ENCODE assay signal across 23 cellular contexts in the genomic region with DNA sequence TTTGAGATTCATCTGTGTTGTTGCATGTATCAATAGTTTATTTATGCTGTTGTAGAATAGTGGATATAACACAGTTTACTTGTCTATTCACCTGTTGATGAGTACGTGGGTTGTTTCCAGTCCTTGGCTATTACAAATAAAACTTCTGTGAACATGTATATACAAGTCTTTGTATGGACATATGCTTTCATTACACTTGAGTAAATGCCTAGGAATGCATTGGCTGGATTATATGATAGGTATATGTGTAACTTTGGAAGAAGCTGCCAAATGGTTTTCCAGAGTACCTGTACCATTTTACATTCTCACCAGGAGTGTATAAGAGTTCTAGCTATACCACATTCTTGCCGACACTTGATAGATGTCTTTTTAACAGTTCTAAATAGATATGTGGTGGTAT. TPM values are rescaled to one million over a fixed set of nuclear protein-coding genes. Genes with fewer than 3 reads are reported as not detected.
A peak's percentile ranks its signal among the peaks of the same experiment; 100 is the strongest.
DNase-seq lines count a peak whose midpoint lies in the region; ATAC-seq and TF ChIP-seq lines count a peak whose summit lies in the region.
"Had no signal": no experiment of that assay in that cellular context is flagged by ENCODE, and none has a peak within 500 bp of the region (broad histone marks: within the 10 kb centered on the region; RNA-seq: fewer than 3 reads in every experiment).

No MANE protein-coding gene starts in this region.

- H3K4me3 ChIP-seq in mammary epithelial cell (replicated peaks in 1 of 3; ENCODE audit: insufficient read depth in 1 of 3, low read depth in 2 of 3, low read length in 3 of 3) (no peak overlapping the region), right cardiac atrium (ENCODE audit: low read length) (no peak overlapping the region)
- H3K4me3 ChIP-seq: GM23338, K562 had no signal

- H3K36me3 ChIP-seq in mammary epithelial cell (ENCODE audit: insufficient read depth, low read length): no peaks in the 10 kb centered on the region
- H3K36me3 ChIP-seq: BE2C had no signal

- dilution Hi-C loops in mammary epithelial cell (cut with HindIII; ENCODE audit: low sequenced_read_pairs): no loop called here

- H3K4me3 Mint-ChIP-seq in natural killer cell (no peak overlapping the region), memory B cell (no peak overlapping the region)
- H3K4me3 Mint-ChIP-seq in natural killer cell treated with Interleukin-12 subunit alpha and Interleukin-12 subunit beta and Interleukin-15 and Interleukin-18, amount 100 ng/mL, for 72 hours: no peak overlapping the region
- H3K4me3 Mint-ChIP-seq: CD4-positive, alpha-beta T cell; GM23338 had no signal

- H3K4me1 ChIP-seq in mammary epithelial cell (ENCODE audit: insufficient read depth, low read length) (peaks cover 26% of the 10 kb centered on the region), right cardiac atrium (ENCODE audit: control insufficient read depth, insufficient read depth, low read length) (peaks cover 3% of the 10 kb centered on the region)
- H3K4me1 ChIP-seq: Caco-2 had no signal

- H4K20me1 ChIP-seq in mammary epithelial cell (ENCODE audit: insufficient read depth, low read length): no peaks in the 10 kb centered on the region

- BruUV-seq in mammary epithelial cell (replicated peaks; lab: Mats Ljungman, UMichigan): no TSS peak

- peak overlapping the region; percentile 35 to 65 for H3K27ac Mint-ChIP-seq in natural killer cell
- no peak overlapping the region for H3K27ac Mint-ChIP-seq in natural killer cell treated with Interleukin-12 subunit alpha and Interleukin-12 subunit beta and Interleukin-15 and Interleukin-18, amount 100 ng/mL, for 72 hours
- peak overlapping the region; percentile 88 for H3K27ac Mint-ChIP-seq in memory B cell
- H3K27ac Mint-ChIP-seq: CD4-positive, alpha-beta T cell; GM23338 had no signal

- CTCF ChIA-PET in mammary epithelial cell (lab: Charles Lee; ENCODE audit: low non-redundant PET): no interaction called here

- WGBS in mammary epithelial cell (ENCODE audit: low coverage, missing lambda C conversion rate): 21% methylated on average over 2 of the region's 2 CpGs
- 90% methylated on average over 2 of the region's 2 CpGs for WGBS in right cardiac atrium

- TF ChIP-seq CTCF in natural killer cell (IDR thresholded peaks at IDR 0.05) (no peak), mammary epithelial cell (conservative IDR thresholded peaks at IDR 0.05 in 1 of 2, IDR thresholded peaks at IDR 0.05 in 1 of 2; ENCODE audit: extremely low read depth in 1 of 2, insufficient read depth in 1 of 2, low read depth in 1 of 2, low read length in 2 of 2) (no peak)

- no peaks in the 10 kb centered on the region for H3K36me3 Mint-ChIP-seq in natural killer cell
- H3K36me3 Mint-ChIP-seq in natural killer cell treated with Interleukin-12 subunit alpha and Interleukin-12 subunit beta and Interleukin-15 and Interleukin-18, amount 100 ng/mL, for 72 hours: no peaks in the 10 kb centered on the region
- H3K36me3 Mint-ChIP-seq in memory B cell: no peaks in the 10 kb centered on the region

- in situ Hi-C loops in mammary epithelial cell (cut with MboI; ENCODE audit: low sequenced_read_pairs in 2 of 2): no loop called here

- DNase-seq in natural killer cell: no peak
- DNase-seq in natural killer cell treated with Interleukin-12 subunit alpha and Interleukin-12 subunit beta and Interleukin-15 and Interleukin-18, amount 100 ng/mL, for 72 hours (ENCODE audit: low spot score): no peak
- peak; percentile 89 for DNase-seq in mammary epithelial cell
- no peak for DNase-seq in memory B cell (ENCODE audit: low spot score in 2 of 2)
- DNase-seq in ureter (ENCODE audit: low spot score): no peak
- DNase-seq in right cardiac atrium: no peak
- DNase-seq: 8988T; BE2C; Caco-2; CD4-positive, alpha-beta T cell; GDM1; NCI-H1105; NCI-H2081; NCI-H2171 treated with DMSO at 0.1 percent for 48 hours; NK-92 treated with Interleukin-12 subunit alpha and Interleukin-12 subunit beta, amount 100 ng/mL, for 24 hours; SIG-M5 had no signal

- intact Hi-C loops in natural killer cell (cut with micrococcal nuclease) (no loop called here), mammary epithelial cell (cut with micrococcal nuclease) (no loop called here), right cardiac atrium (cut with DNase I) (no loop called here)

- H3K4me1 Mint-ChIP-seq in natural killer cell (peaks cover 5 to 11% of the 10 kb centered on the region in 2 donors), memory B cell (peaks cover 7% of the 10 kb centered on the region)
- H3K4me1 Mint-ChIP-seq in natural killer cell treated with Interleukin-12 subunit alpha and Interleukin-12 subunit beta and Interleukin-15 and Interleukin-18, amount 100 ng/mL, for 72 hours (ENCODE audit: low read depth in 2 of 2): peaks cover 0 to 6% of the 10 kb centered on the region in 2 donors

- no peaks in the 10 kb centered on the region for H3K9me3 Mint-ChIP-seq in natural killer cell
- no peaks in the 10 kb centered on the region for H3K9me3 Mint-ChIP-seq in natural killer cell treated with Interleukin-12 subunit alpha and Interleukin-12 subunit beta and Interleukin-15 and Interleukin-18, amount 100 ng/mL, for 72 hours
- no peaks in the 10 kb centered on the region for H3K9me3 Mint-ChIP-seq in memory B cell
- H3K9me3 Mint-ChIP-seq: CD4-positive, alpha-beta T cell; GM23338 had no signal

- peak overlapping the region; percentile 86 for H3K27ac ChIP-seq in mammary epithelial cell (ENCODE audit: insufficient read depth, low read depth, low read length)
- no peak overlapping the region for H3K27ac ChIP-seq in right cardiac atrium (ENCODE audit: low read length)

- H3K27me3 ChIP-seq in mammary epithelial cell (ENCODE audit: insufficient read depth, low read length) (no peaks in the 10 kb centered on the region), right cardiac atrium (ENCODE audit: control insufficient read depth, insufficient read depth) (no peaks in the 10 kb centered on the region)
- H3K27me3 ChIP-seq: BE2C had no signal

- H3K9me3 ChIP-seq in mammary epithelial cell (replicated peaks; ENCODE audit: insufficient read depth, low read length) (no peaks in the 10 kb centered on the region), right cardiac atrium (ENCODE audit: control insufficient read depth, low read length) (no peaks in the 10 kb centered on the region)
- H3K9me3 ChIP-seq: BE2C, Caco-2 had no signal

- H3K79me2 ChIP-seq in mammary epithelial cell (ENCODE audit: insufficient read depth, low read length): no peaks in the 10 kb centered on the region

- H2AFZ ChIP-seq in mammary epithelial cell (ENCODE audit: low read depth, low read length): no peak overlapping the region
- H2AFZ ChIP-seq: GM23338 had no signal

- H3K9ac ChIP-seq in mammary epithelial cell (ENCODE audit: insufficient read depth, low read length): no peak overlapping the region

- H3K27me3 Mint-ChIP-seq in natural killer cell (ENCODE audit: low read depth in 2 of 2) (peaks cover 0 to 5% of the 10 kb centered on the region in 2 donors), memory B cell (no peaks in the 10 kb centered on the region)
- H3K27me3 Mint-ChIP-seq in natural killer cell treated with Interleukin-12 subunit alpha and Interleukin-12 subunit beta and Interleukin-15 and Interleukin-18, amount 100 ng/mL, for 72 hours: peaks cover 0 to 13% of the 10 kb centered on the region in 2 donors
- H3K27me3 Mint-ChIP-seq: CD4-positive, alpha-beta T cell had no signal

- ATAC-seq in natural killer cell (no peak), memory B cell (ENCODE audit: low read depth) (no peak), GM21447 (IDR thresholded peaks at IDR 0.05; ENCODE audit: unreplicated experiment) (no peak), GM19463 (IDR thresholded peaks at IDR 0.05; ENCODE audit: unreplicated experiment) (no peak), right cardiac atrium (no peak)
- ATAC-seq in natural killer cell treated with Interleukin-12 subunit alpha and Interleukin-12 subunit beta and Interleukin-15 and Interleukin-18, amount 100 ng/mL, for 72 hours: no peak
- ATAC-seq: GM23338, HCT116 had no signal

- peak overlapping the region; percentile 61 for H3K4me2 ChIP-seq in mammary epithelial cell (ENCODE audit: insufficient read depth, low read depth, low read length)
- H3K4me2 ChIP-seq: GM23338 had no signal

RNA-seq across cellular contexts. Expression of a gene that starts 16.5 kb away (rescaled TPM):
- not detected for total RNA-seq in natural killer cell
- 1 to 10 TPM in 1 of 2 donors, not detected in 1; 5.4 TPM for total RNA-seq in natural killer cell treated with Interleukin-12 subunit alpha and Interleukin-12 subunit beta and Interleukin-15 and Interleukin-18, amount 100 ng/mL, for 72 hours
- not detected for total RNA-seq in mammary epithelial cell
- 0.24 TPM for polyA plus RNA-seq in mammary epithelial cell
- not detected for polyA minus RNA-seq in mammary epithelial cell
- not detected for total RNA-seq in ureter
- total RNA-seq in right cardiac atrium: 100 to 1,000 TPM in 2 of 4 donors, 10 to 100 TPM in 2; 72.7 to 311 (median 112) TPM
- polyA plus RNA-seq in right cardiac atrium: 149 TPM
- total RNA-seq: Caco-2; CD4-positive, alpha-beta T cell; NCI-H460; OCI-LY7 had no signal

RNA-seq across cellular contexts. Expression of a gene that starts 55.2 kb away (rescaled TPM):
- total RNA-seq in natural killer cell: not detected
- 1 to 10 TPM in 1 of 2 donors, not detected in 1; 2.5 TPM for total RNA-seq in natural killer cell treated with Interleukin-12 subunit alpha and Interleukin-12 subunit beta and Interleukin-15 and Interleukin-18, amount 100 ng/mL, for 72 hours
- under 1 TPM in 1 of 2 donors, not detected in 1; 0.99 TPM for total RNA-seq in mammary epithelial cell
- 0.06 TPM for polyA plus RNA-seq in mammary epithelial cell
- polyA minus RNA-seq in mammary epithelial cell: not detected
- 0.31 TPM for total RNA-seq in ureter
- total RNA-seq in right cardiac atrium: under 1 TPM in 1 of 4 donors, not detected in 3; 0.20 TPM
- polyA plus RNA-seq in right cardiac atrium: 0.07 TPM
- total RNA-seq: Caco-2; CD4-positive, alpha-beta T cell; NCI-H460 had no signal

RNA-seq across cellular contexts. Expression of a gene that starts 57.1 kb away (rescaled TPM):
- total RNA-seq in natural killer cell (100 to 1,000 TPM; 102 to 114 (median 108) TPM), mammary epithelial cell (10 to 100 TPM; 45.3 to 48.6 TPM), ureter (47.2 TPM), right cardiac atrium (10 to 100 TPM; 22.9 to 24.9 (median 23.5) TPM)
- total RNA-seq in natural killer cell treated with Interleukin-12 subunit alpha and Interleukin-12 subunit beta and Interleukin-15 and Interleukin-18, amount 100 ng/mL, for 72 hours: 10 to 100 TPM; 63.7 to 66.6 TPM
- polyA plus RNA-seq in mammary epithelial cell (29.6 TPM), right cardiac atrium (11.7 TPM)
- 47.1 TPM for polyA minus RNA-seq in mammary epithelial cell

Comparison
In these comparisons a context has a peak if more than half of its experiments do, and no peak if none do; other contexts are left out.
1. H3K27ac Mint-ChIP-seq: peak in natural killer cell (2 of 2) and memory B cell (single experiment); none in natural killer cell treated with Interleukin-12 subunit alpha and Interleukin-12 subunit beta and Interleukin-15 and Interleukin-18, amount 100 ng/mL, for 72 hours (0 of 2).
2. RNA of a gene that starts 16.5 kb away (total RNA-seq): 72.7 to 311 TPM in right cardiac atrium; 5.4 TPM in natural killer cell treated with Interleukin-12 subunit alpha and Interleukin-12 subunit beta and Interleukin-15 and Interleukin-18, amount 100 ng/mL, for 72 hours, not detected in ureter (single experiment), not detected in natural killer cell and not detected in mammary epithelial cell; every median in the first group is over 10 times any median in the second.